In genomic region chr10:118800920-118801319, GRCh38 we compare ENCODE assay signal across 8 cellular contexts. TPM values are rescaled to one million over a fixed set of nuclear protein-coding genes. Genes with fewer than 3 reads are reported as not detected.
A peak's percentile ranks its signal among the peaks of the same experiment; 100 is the strongest.
DNase-seq lines count a peak whose midpoint lies in the region; ATAC-seq and TF ChIP-seq lines count a peak whose summit lies in the region.

No MANE protein-coding gene starts in this region.

- DNase-seq in A673 (ENCODE audit: low spot score) = peak; percentile 15
- DNase-seq in GM23338 (ENCODE audit: low spot score) = no peak
- peak; percentile 34 for DNase-seq in UCSD-AML1 (lab: John Stamatoyannopoulos, UW; ENCODE audit: unreplicated experiment)
- DNase-seq in kidney epithelial cell (ENCODE audit: low read depth) = no peak
- DNase-seq in stimulated activated effector memory CD8-positive, alpha-beta T cell treated with anti-CD3 and anti-CD28 coated beads, Interleukin-12 subunit alpha, Interleukin-12 subunit beta, amount 100 ng/mL, for 72 hours (ENCODE audit: low spot score in 2 of 2) = no peak

- H3K4me2 ChIP-seq in GM23338 = no peak overlapping the region

- no peak overlapping the region for H2AFZ ChIP-seq in GM23338

- H3K4me3 ChIP-seq in A673 (ENCODE audit: low read depth, low read length, poor library complexity, severe bottlenecking) (no peak overlapping the region), GM23338 (no peak overlapping the region), kidney epithelial cell (ENCODE audit: low read depth, low read length) (no peak overlapping the region)

- no peaks in the 10 kb centered on the region for H3K9me2 ChIP-seq in GM23338 (ENCODE audit: insufficient read depth)

- no peak overlapping the region for H3K4me3 Mint-ChIP-seq in GM23338
- H3K4me3 Mint-ChIP-seq in stimulated activated effector memory CD8-positive, alpha-beta T cell treated with anti-CD3 and anti-CD28 coated beads, Interleukin-12 subunit alpha, Interleukin-12 subunit beta, amount 100 ng/mL, for 72 hours = no peak overlapping the region

- CTCF ChIA-PET in A673 (lab: Charles Lee) = interaction anchor here (0.6 kb wide), 1 partner anchor 9 kb away, joined by 3 read pairs; no protein-coding TSS in a partner anchor

- H3K4me1 ChIP-seq in A673 (ENCODE audit: insufficient read depth, low read length, poor library complexity, severe bottlenecking) = no peaks in the 10 kb centered on the region
- H3K4me1 ChIP-seq in GM23338 (ENCODE audit: insufficient read depth) = no peaks in the 10 kb centered on the region

- no peaks in the 10 kb centered on the region for H3K36me3 ChIP-seq in A673 (ENCODE audit: insufficient read depth, low read length, poor library complexity, severe bottlenecking)
- no peaks in the 10 kb centered on the region for H3K36me3 ChIP-seq in GM23338 (ENCODE audit: insufficient read depth)
- no peaks in the 10 kb centered on the region for H3K36me3 ChIP-seq in kidney epithelial cell (ENCODE audit: control insufficient read depth, insufficient read depth, low read length)

- peaks cover 9% of the 10 kb centered on the region; the same call in 2 of the 3 replicates for H3K9me3 Mint-ChIP-seq in GM23338
- H3K9me3 Mint-ChIP-seq in stimulated activated effector memory CD8-positive, alpha-beta T cell treated with anti-CD3 and anti-CD28 coated beads, Interleukin-12 subunit alpha, Interleukin-12 subunit beta, amount 100 ng/mL, for 72 hours = no peaks in the 10 kb centered on the region

- peaks cover 5% of the 10 kb centered on the region for H3K27me3 Mint-ChIP-seq in GM23338 (ENCODE audit: insufficient read depth, low read depth, poor library complexity)

- no peaks in the 10 kb centered on the region for H3K9me3 ChIP-seq in A673 (ENCODE audit: low read depth, low read length, poor library complexity, severe bottlenecking)

- POLR2A ChIA-PET in A673 (lab: Charles Lee; ENCODE audit: low non-redundant PET) = no interaction called here

- no peak for ATAC-seq in GM23338
- no peak for ATAC-seq in GM18861 (IDR thresholded peaks at IDR 0.05; ENCODE audit: unreplicated experiment)
- ATAC-seq in stimulated activated effector memory CD8-positive, alpha-beta T cell treated with anti-CD3 and anti-CD28 coated beads, Interleukin-12 subunit alpha, Interleukin-12 subunit beta, amount 100 ng/mL, for 72 hours = no peak
- no peak for ATAC-seq in HG03378 (IDR thresholded peaks at IDR 0.05; ENCODE audit: unreplicated experiment)
- ATAC-seq in HG03280 (IDR thresholded peaks at IDR 0.05; ENCODE audit: unreplicated experiment) = no peak

- intact Hi-C loops in A673 (cut with micrococcal nuclease; ENCODE audit: unreplicated experiment) = no loop called here

- no peaks in the 10 kb centered on the region for H3K79me2 ChIP-seq in GM23338 (replicated peaks; ENCODE audit: insufficient read depth)

- H3K36me3 Mint-ChIP-seq in GM23338 (ENCODE audit: low read depth) = no peaks in the 10 kb centered on the region
- H3K36me3 Mint-ChIP-seq in stimulated activated effector memory CD8-positive, alpha-beta T cell treated with anti-CD3 and anti-CD28 coated beads, Interleukin-12 subunit alpha, Interleukin-12 subunit beta, amount 100 ng/mL, for 72 hours = no peaks in the 10 kb centered on the region

- BruUV-seq in A673 (replicated peaks; lab: Mats Ljungman, UMichigan) = no TSS peak

- H3K27ac Mint-ChIP-seq in GM23338 = no peak overlapping the region
- no peak overlapping the region for H3K27ac Mint-ChIP-seq in stimulated activated effector memory CD8-positive, alpha-beta T cell treated with anti-CD3 and anti-CD28 coated beads, Interleukin-12 subunit alpha, Interleukin-12 subunit beta, amount 100 ng/mL, for 72 hours

- H4K20me1 ChIP-seq in GM23338 (replicated peaks; ENCODE audit: insufficient read depth) = no peaks in the 10 kb centered on the region

- peak; percentile 49 for TF ChIP-seq CTCF in A673 (conservative IDR thresholded peaks at IDR 0.05; ENCODE audit: low read depth, low read length)
- peak; percentile 39 to 56 for TF ChIP-seq CTCF in GM23338 (conservative IDR thresholded peaks at IDR 0.05; ENCODE audit: low read depth in 2 of 2)
- TF ChIP-seq CTCF in kidney epithelial cell (IDR thresholded peaks at IDR 0.05; ENCODE audit: insufficient read depth, low read length, poor library complexity, severe bottlenecking) = peak; percentile 48

- no peaks in the 10 kb centered on the region for H3F3A ChIP-seq in GM23338 (replicated peaks; ENCODE audit: low read depth)

- H3K4me1 Mint-ChIP-seq in GM23338 = no peaks in the 10 kb centered on the region
- H3K4me1 Mint-ChIP-seq in stimulated activated effector memory CD8-positive, alpha-beta T cell treated with anti-CD3 and anti-CD28 coated beads, Interleukin-12 subunit alpha, Interleukin-12 subunit beta, amount 100 ng/mL, for 72 hours = no peaks in the 10 kb centered on the region

- H3K27me3 ChIP-seq in A673 (replicated peaks; ENCODE audit: insufficient read depth, low read depth, low read length, poor library complexity) (peaks cover 25% of the 10 kb centered on the region), GM23338 (ENCODE audit: insufficient read depth) (no peaks in the 10 kb centered on the region), kidney epithelial cell (ENCODE audit: control insufficient read depth, insufficient read depth, low read length) (no peaks in the 10 kb centered on the region)

- H3K27ac ChIP-seq in A673 (ENCODE audit: low read depth, low read length, poor library complexity, severe bottlenecking) (no peak overlapping the region), GM23338 (ENCODE audit: low read depth) (no peak overlapping the region)

TF ChIP-seq in GM23338, 12 proteins besides CTCF, POLR2A, EP300 and RAD21 (continues in another document):
- TF ChIP-seq ZNF331 (CRISPR knock-in tag; IDR thresholded peaks at IDR 0.05; ENCODE audit: low read depth) (no peak), POLR2AphosphoS5 (IDR thresholded peaks at IDR 0.05; ENCODE audit: low read depth) (no peak), ETS1 (IDR thresholded peaks at IDR 0.05) (no peak)

RNA-seq across cellular contexts. Expression of gene CACUL1, which starts 46.1 kb away (rescaled TPM):
- 31.9 and 33.6 TPM in 2 replicates for total RNA-seq in A673 (2021)
- 31.3 and 46.4 TPM in 2 replicates for total RNA-seq in GM23338 (2014; rRNA removed; shearing (Covaris generic))
- polyA plus RNA-seq in GM23338 (2016; fragmentation: Nextera tagmentation; extraction: Ambion mirVana) = 47.2 and 59.4 TPM in 2 replicates
- 34.1 and 35.0 TPM in 2 replicates for total RNA-seq in kidney epithelial cell

Comparison
In these comparisons a context has a peak if more than half of its experiments do, and no peak if none do; other contexts are left out.
1. DNase-seq: peak in A673 (single experiment) and UCSD-AML1 (single experiment); none in GM23338 (single experiment), kidney epithelial cell (single experiment) and stimulated activated effector memory CD8-positive, alpha-beta T cell treated with anti-CD3 and anti-CD28 coated beads, Interleukin-12 subunit alpha, Interleukin-12 subunit beta, amount 100 ng/mL, for 72 hours (0 of 2).
2. Peak in every context shown above with its lines, with median percentiles within 50 percentile points of each other: CTCF ChIP-seq.